ENCODE assay signal across 1 cellular context in genomic region chr17:18260332-18261145, GRCh38.
TF ChIP-seq lines count a peak whose summit lies in the region.

Gene MIEF2 (plus strand): TSS chr17:18260662. CDS start chr17:18262721, 2,059 bp downstream.

TF ChIP-seq in K562, 482 proteins besides CTCF, POLR2A, EP300 and RAD21 (continued from another document and continues in another):
- TF ChIP-seq E2F6 (IDR thresholded peaks at IDR 0.05; ENCODE audit: borderline replicate concordance in 1 of 2, extremely low read depth in 1 of 2, insufficient read depth in 1 of 2, insufficient read length in 1 of 2, low read depth in 1 of 2, low read length in 1 of 2, poor library complexity in 1 of 2, severe bottlenecking in 1 of 2) (peak; percentile 28 to 59), HDAC8 (tag; IDR thresholded peaks at IDR 0.05) (no peak), ZNF444 (CRISPR knock-in tag; IDR thresholded peaks at IDR 0.05) (no peak), KDM1A (IDR thresholded peaks at IDR 0.05) (no peak), JUNB (CRISPR knock-in tag; conservative IDR thresholded peaks at IDR 0.05) (no peak), HNRNPUL1 (IDR thresholded peaks at IDR 0.05; ENCODE audit: low read length) (no peak), TAF1 (IDR thresholded peaks at IDR 0.05; ENCODE audit: control insufficient read depth, extremely low read depth, insufficient read depth, low read length, severe bottlenecking) (peak; percentile 11), THRB (CRISPR knock-in tag; conservative IDR thresholded peaks at IDR 0.05) (no peak), DIDO1 (tag; IDR thresholded peaks at IDR 0.05; ENCODE audit: low read depth) (no peak), ZNF197 (CRISPR knock-in tag; IDR thresholded peaks at IDR 0.05; ENCODE audit: low read depth) (no peak), WHSC1 (IDR thresholded peaks at IDR 0.05; ENCODE audit: low read length) (no peak), PHF8 (IDR thresholded peaks at IDR 0.05; ENCODE audit: borderline replicate concordance, low read length) (peak; percentile 63), ATF6 (CRISPR knock-in tag; IDR thresholded peaks at IDR 0.05) (no peak), CEBPZ (IDR thresholded peaks at IDR 0.05; ENCODE audit: borderline replicate concordance, low read depth, low read length) (peak; percentile 32; the same call in 1 of the 2 replicates), POU5F1 (IDR thresholded peaks at IDR 0.05; ENCODE audit: borderline replicate concordance, low read depth, low read length, partially characterized antibody) (no peak), ZNF512 (tag; IDR thresholded peaks at IDR 0.05) (no peak), CHD7 (IDR thresholded peaks at IDR 0.05; ENCODE audit: low read depth, low read length) (no peak), XRCC5 (IDR thresholded peaks at IDR 0.05; ENCODE audit: low read depth, low read length) (no peak), REST (CRISPR knock-in tag; IDR thresholded peaks at IDR 0.05; ENCODE audit: low read depth) (no peak), NFRKB (IDR thresholded peaks at IDR 0.05; ENCODE audit: low read depth) (no peak), NCOA2 (IDR thresholded peaks at IDR 0.05; ENCODE audit: partially characterized antibody in 2 of 2) (no peak)
